Comparison of ENCODE assay signal across 8 cellular contexts in genomic region chr17:64779344-64780095, GRCh38.
A peak's percentile ranks its signal among the peaks of the same experiment; 100 is the strongest.
DNase-seq lines count a peak whose midpoint lies in the region; TF ChIP-seq lines count a peak whose summit lies in the region.

No MANE protein-coding gene starts in this region.

- H3K4ac ChIP-seq in trophoblast cell (ENCODE audit: low read depth, low read length): no peak overlapping the region

- no peak overlapping the region for H3K23ac ChIP-seq in trophoblast cell (ENCODE audit: low read length)

- peak overlapping the region; percentile 45 for H2BK5ac ChIP-seq in trophoblast cell (ENCODE audit: low read depth, low read length, poor library complexity)

- intact Hi-C loops in esophagus squamous epithelium (cut with DNase I): loop anchor here (5.0 kb wide), 1 partner anchor 418 kb away; no protein-coding TSS in a partner anchor

- H3K9me3 ChIP-seq in esophagus squamous epithelium (no peaks in the 10 kb centered on the region), trophoblast cell (ENCODE audit: insufficient read depth, low read depth, low read length) (peaks cover 7% of the 10 kb centered on the region)

- no peak for TF ChIP-seq POLR2A in esophagus squamous epithelium (IDR thresholded peaks at IDR 0.05)

- H3K27me3 ChIP-seq in esophagus squamous epithelium: peaks cover 0 to 66% (median 0%) of the 10 kb centered on the region in 4 donors
- H3K27me3 ChIP-seq in trophoblast cell (ENCODE audit: insufficient read depth, low read length): peaks cover 14% of the 10 kb centered on the region

- H4K12ac ChIP-seq in trophoblast cell (ENCODE audit: low read depth, low read length): peak overlapping the region; percentile 44

- peak overlapping the region; percentile 52 for H2AK5ac ChIP-seq in trophoblast cell (ENCODE audit: low read length)

- H3K79me1 ChIP-seq in trophoblast cell (ENCODE audit: low read length): peaks cover 32% of the 10 kb centered on the region

- H3K4me3 ChIP-seq in esophagus squamous epithelium (peak overlapping the region; percentile 47 to 65 (median 58)), trophoblast cell (ENCODE audit: low read depth, low read length) (peak overlapping the region; percentile 74)

- 43 to 50% methylated on average over 1 to 2 of the region's 44 CpGs for WGBS in esophagus squamous epithelium, 2 donors
- WGBS in trophoblast cell (ENCODE audit: extremely low coverage, insufficient coverage, insufficient read length): no CpG with 5 or more reads among the region's 44 CpGs

- DNase-seq in ELF-1 (ENCODE audit: low read depth, low spot score) (peak; percentile 76), esophagus squamous epithelium (lab: John Stamatoyannopoulos, UW) (no peak), trophoblast cell (peak; percentile 92 to 94), NCI-H2196 treated with DMSO at 0.1 percent for 48 hours (lab: John Stamatoyannopoulos, UW; ENCODE audit: unreplicated experiment) (no peak), NCI-H345 (lab: John Stamatoyannopoulos, UW) (no peak), inferior parietal cortex (ENCODE audit: extremely low spot score) (no peak), amygdala (lab: John Stamatoyannopoulos, UW) (no peak)

- peaks cover 9% of the 10 kb centered on the region for H3K79me2 ChIP-seq in trophoblast cell (ENCODE audit: control insufficient read depth, insufficient read depth, low read length, poor library complexity)

- peak overlapping the region; percentile 19 for H3K9ac ChIP-seq in trophoblast cell (ENCODE audit: low read length)

- peak overlapping the region; percentile 41 for H2BK120ac ChIP-seq in trophoblast cell (ENCODE audit: insufficient read depth, low read length, poor library complexity)

- peak overlapping the region; percentile 63 for H3K27ac ChIP-seq in VCaP
- H3K27ac ChIP-seq in esophagus squamous epithelium: peak overlapping the region; percentile 87 to 90 (median 88)
- H3K27ac ChIP-seq in trophoblast cell (ENCODE audit: low read depth, low read length): peak overlapping the region; percentile 68

- H3K18ac ChIP-seq in trophoblast cell (ENCODE audit: low read length): peak overlapping the region; percentile 79

- H2AFZ ChIP-seq in trophoblast cell (ENCODE audit: insufficient read depth, low read length, poor library complexity): peak overlapping the region; percentile 30

- TF ChIP-seq CTCF in VCaP (conservative IDR thresholded peaks at IDR 0.05): no peak
- no peak for TF ChIP-seq CTCF in esophagus squamous epithelium (IDR thresholded peaks at IDR 0.05)

- peak overlapping the region; percentile 74 for H4K91ac ChIP-seq in trophoblast cell (ENCODE audit: low read depth, low read length)

- peak overlapping the region; percentile 100 for H3K4me2 ChIP-seq in trophoblast cell (ENCODE audit: low read length)

- H3K36me3 ChIP-seq in esophagus squamous epithelium (peaks cover 0 to 23% (median 4%) of the 10 kb centered on the region in 3 donors), trophoblast cell (ENCODE audit: control insufficient read depth in 1 of 2, insufficient read depth in 2 of 2, low read length in 2 of 2) (peaks cover 0 to 6% of the 10 kb centered on the region in 2 experiments)

- H4K8ac ChIP-seq in trophoblast cell (ENCODE audit: low read depth, low read length): peak overlapping the region; percentile 36

- H3K4me1 ChIP-seq in esophagus squamous epithelium (peaks cover 55 to 72% (median 55%) of the 10 kb centered on the region in 3 donors), trophoblast cell (ENCODE audit: control insufficient read depth in 1 of 2, insufficient read depth in 2 of 2, low read length in 2 of 2) (peaks cover 27 to 38% of the 10 kb centered on the region in 2 experiments)

- no peak overlapping the region for H2BK12ac ChIP-seq in trophoblast cell (ENCODE audit: low read length)

- peak overlapping the region; percentile 62 for H3K14ac ChIP-seq in trophoblast cell (ENCODE audit: low read length)

Comparison
In these comparisons a context has a peak if more than half of its experiments do, and no peak if none do; other contexts are left out.
1. DNase-seq: peak in ELF-1 (single experiment) and trophoblast cell (2 of 2); none in esophagus squamous epithelium (single experiment), NCI-H2196 treated with DMSO at 0.1 percent for 48 hours (single experiment), NCI-H345 (single experiment), inferior parietal cortex (single experiment) and amygdala (0 of 56).
2. Peak in every context shown above with its lines, with median percentiles within 50 percentile points of each other: H3K27ac ChIP-seq.